10 cellular contexts compared by ENCODE assay signal in the genomic region with DNA sequence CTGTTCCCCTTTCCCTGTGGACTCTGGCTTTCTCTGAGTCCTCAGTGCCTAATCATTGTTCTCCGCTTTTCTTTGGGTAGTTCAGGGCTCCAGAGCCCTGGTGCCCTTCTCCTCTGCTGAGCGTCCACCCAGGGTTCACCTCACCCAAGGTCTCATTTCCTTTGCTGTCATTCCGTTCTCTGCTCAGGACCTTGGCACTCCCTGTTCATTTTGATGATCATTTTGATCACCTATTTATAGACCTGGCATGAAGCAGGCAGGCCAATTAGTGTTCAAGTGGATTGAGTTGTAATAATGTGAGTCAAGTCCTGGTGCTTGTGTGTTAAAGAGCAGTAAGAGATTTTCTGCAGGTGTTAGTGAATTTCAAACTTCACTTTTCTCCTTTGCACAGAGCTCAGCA. TPM values are rescaled to one million over a fixed set of nuclear protein-coding genes. Genes with fewer than 3 reads are reported as not detected.
A peak's percentile ranks its signal among the peaks of the same experiment; 100 is the strongest.
DNase-seq lines count a peak whose midpoint lies in the region; ATAC-seq and TF ChIP-seq lines count a peak whose summit lies in the region.
"Had no signal": no experiment of that assay in that cellular context is flagged by ENCODE, and none has a peak within 500 bp of the region (broad histone marks: within the 10 kb centered on the region; RNA-seq: fewer than 3 reads in every experiment).

No MANE protein-coding gene starts in this region.

- peaks cover 18% of the 10 kb centered on the region for H3K27me3 ChIP-seq in CD4-positive, alpha-beta T cell (ENCODE audit: control insufficient read depth, insufficient read depth, low read length)
- no peaks in the 10 kb centered on the region for H3K27me3 ChIP-seq in esophagus muscularis mucosa

- intact Hi-C loops in CD4-positive, alpha-beta T cell (cut with DNase I, micrococcal nuclease): loop anchor here in 1 of 2 experiments (10.0 kb wide), 3 partner anchors 118 to 708 kb away; a partner anchor contains a TSS
- intact Hi-C loops in esophagus muscularis mucosa (cut with DNase I): loop anchor here (5.0 kb wide), 1 partner anchor 36 kb away; no protein-coding TSS in a partner anchor

- no peaks in the 10 kb centered on the region for H3K36me3 ChIP-seq in esophagus muscularis mucosa

- POLR2A ChIA-PET in CD4-positive, alpha-beta T cell (lab: Charles Lee): no interaction called here

- no peak for TF ChIP-seq POLR2A in esophagus muscularis mucosa (IDR thresholded peaks at IDR 0.05; ENCODE audit: low read depth)

- TF ChIP-seq CTCF in CD4-positive, alpha-beta T cell (IDR thresholded peaks at IDR 0.05): no peak
- TF ChIP-seq CTCF in esophagus muscularis mucosa (IDR thresholded peaks at IDR 0.05) (no peak), progenitor cell of endocrine pancreas (IDR thresholded peaks at IDR 0.05; ENCODE audit: unreplicated experiment) (no peak)

- ATAC-seq in CD4-positive, alpha-beta T cell (ENCODE audit: poor library complexity): no peak
- no peak for ATAC-seq in GM18867 (IDR thresholded peaks at IDR 0.05; ENCODE audit: unreplicated experiment)

- no peaks in the 10 kb centered on the region for H3K9me3 Mint-ChIP-seq in CD4-positive, alpha-beta T cell
- no peaks in the 10 kb centered on the region for H3K9me3 Mint-ChIP-seq in progenitor cell of endocrine pancreas (ENCODE audit: low read depth)

- peaks cover 56 to 72% (median 69%) of the 10 kb centered on the region in 4 donors for H3K4me1 ChIP-seq in esophagus muscularis mucosa

- H3K27me3 Mint-ChIP-seq in CD4-positive, alpha-beta T cell: peaks cover 45% of the 10 kb centered on the region
- H3K27me3 Mint-ChIP-seq in progenitor cell of endocrine pancreas: no peaks in the 10 kb centered on the region

- no peaks in the 10 kb centered on the region for H3K9me3 ChIP-seq in CD4-positive, alpha-beta T cell (ENCODE audit: control insufficient read depth, low read length)
- no peaks in the 10 kb centered on the region for H3K9me3 ChIP-seq in esophagus muscularis mucosa

- H3K4me1 Mint-ChIP-seq in CD4-positive, alpha-beta T cell (ENCODE audit: low read depth): peaks cover 14% of the 10 kb centered on the region
- H3K4me1 Mint-ChIP-seq in progenitor cell of endocrine pancreas (ENCODE audit: low read depth): peaks cover 62% of the 10 kb centered on the region

- no peak for DNase-seq in CD4-positive, alpha-beta T cell
- peak; percentile 83 for DNase-seq in NCI-H1105 treated with DMSO at 0.1 percent for 48 hours (lab: John Stamatoyannopoulos, UW)
- no peak for DNase-seq in esophagus muscularis mucosa (ENCODE audit: extremely low spot score)
- no peak for DNase-seq in progenitor cell of endocrine pancreas (ENCODE audit: low spot score, unreplicated experiment)
- DNase-seq in islet precursor cell: no peak
- DNase-seq in NOMO-1 treated with DMSO at 0.1 percent for 48 hours (lab: John Stamatoyannopoulos, UW; ENCODE audit: unreplicated experiment): no peak
- DNase-seq in epidermal melanocyte (ENCODE audit: insufficient read length, low spot score): no peak
- DNase-seq: activated CD4-positive, alpha-beta T cell treated with anti-CD3 and anti-CD28 coated beads for 1 hour; Kasumi-1 had no signal

- CTCF ChIA-PET in CD4-positive, alpha-beta T cell (lab: Charles Lee): no interaction called here

- H3K36me3 Mint-ChIP-seq in CD4-positive, alpha-beta T cell (ENCODE audit: low read depth): peaks cover 6% of the 10 kb centered on the region
- H3K36me3 Mint-ChIP-seq in progenitor cell of endocrine pancreas (ENCODE audit: insufficient read depth): no peaks in the 10 kb centered on the region

- no peak overlapping the region for H3K27ac ChIP-seq in CD4-positive, alpha-beta T cell (ENCODE audit: low read depth, low read length)
- peak overlapping the region; percentile 97 to 98 (median 98) for H3K27ac ChIP-seq in esophagus muscularis mucosa (replicated peaks in 1 of 4)

- 78% methylated on average over 3 of the region's 3 CpGs for WGBS in esophagus muscularis mucosa

- no peak overlapping the region for H3K27ac Mint-ChIP-seq in CD4-positive, alpha-beta T cell
- H3K27ac Mint-ChIP-seq in progenitor cell of endocrine pancreas: no peak overlapping the region

- peak overlapping the region in 2 of 4 donors; percentile 76 to 81 for H3K4me3 ChIP-seq in esophagus muscularis mucosa

- no peak for TF ChIP-seq EP300 in esophagus muscularis mucosa (IDR thresholded peaks at IDR 0.05)

- H3K4me3 Mint-ChIP-seq in CD4-positive, alpha-beta T cell: peak overlapping the region; percentile 54
- H3K4me3 Mint-ChIP-seq in progenitor cell of endocrine pancreas (ENCODE audit: low read depth): peak overlapping the region; percentile 6

RNA-seq across cellular contexts. Expression of a gene that starts 3.6 kb away (rescaled TPM):
- total RNA-seq in CD4-positive, alpha-beta T cell: 1 to 10 TPM; 4.1 to 6.5 TPM
- total RNA-seq in esophagus muscularis mucosa (100 to 1,000 TPM; 112 to 155 (median 145) TPM), progenitor cell of endocrine pancreas (163 and 168 TPM in 2 replicates)

Comparison
In these comparisons a context has a peak if more than half of its experiments do, and no peak if none do; other contexts are left out.
1. RNA of a gene that starts 3.6 kb away (total RNA-seq): 163 to 168 TPM in progenitor cell of endocrine pancreas and 112 to 155 TPM in esophagus muscularis mucosa; 4.1 to 6.5 TPM in CD4-positive, alpha-beta T cell; every median in the first group is over 10 times any median in the second.